In genomic region chr7:44798649-44799275, GRCh38 we compare ENCODE assay signal across 10 cellular contexts. TPM values are rescaled to one million over a fixed set of nuclear protein-coding genes. Genes with fewer than 3 reads are reported as not detected.
DNase-seq lines count a peak whose midpoint lies in the region; ATAC-seq and TF ChIP-seq lines count a peak whose summit lies in the region.
"Had no signal": no experiment of that assay in that cellular context is flagged by ENCODE, and none has a peak within 500 bp of the region (broad histone marks: within the 10 kb centered on the region; RNA-seq: fewer than 3 reads in every experiment).

No MANE protein-coding gene starts in this region.

- DNase-seq in right atrium auricular region (ENCODE audit: low spot score) (no peak), left cardiac atrium (no peak), adipocyte (ENCODE audit: low read depth) (peak; percentile 59), right lobe of liver (no peak), vagina (ENCODE audit: extremely low spot score in 2 of 2) (no peak), CD1c-positive myeloid dendritic cell (ENCODE audit: extremely low spot score) (no peak), UCSD-AML1 (lab: John Stamatoyannopoulos, UW; ENCODE audit: unreplicated experiment) (no peak), GM20000 (ENCODE audit: low spot score) (no peak)
- DNase-seq: activated effector memory CD4-positive, alpha-beta T cell treated with anti-CD3 and anti-CD28 coated beads, Interleukin-2, amount 50 U/mL, for 16 hours; GF-D8 had no signal

- peaks cover 45% of the 10 kb centered on the region for H3K36me3 ChIP-seq in right atrium auricular region
- peaks cover 52% of the 10 kb centered on the region for H3K36me3 ChIP-seq in adipocyte (ENCODE audit: control insufficient read depth, insufficient read depth, low read length, severe bottlenecking)
- H3K36me3 ChIP-seq in right lobe of liver, result peaks cover 10 to 50% (median 38%) of the 10 kb centered on the region in 4 donors
- peaks cover 0 to 46% of the 10 kb centered on the region in 2 donors for H3K36me3 ChIP-seq in vagina

- peak overlapping the region; percentile 83 to 92 for H3K4me3 ChIP-seq in right atrium auricular region
- H3K4me3 ChIP-seq in adipocyte (ENCODE audit: low read length), result peak overlapping the region; percentile 87
- H3K4me3 ChIP-seq in right lobe of liver, result peak overlapping the region in 2 of 3 donors; percentile 90 to 98
- H3K4me3 ChIP-seq in vagina, result peak overlapping the region; percentile 77 to 85

- H3K27me3 ChIP-seq in right atrium auricular region (no peaks in the 10 kb centered on the region), adipocyte (replicated peaks; ENCODE audit: control insufficient read depth, insufficient read depth, low read length) (no peaks in the 10 kb centered on the region), right lobe of liver (no peaks in the 10 kb centered on the region), vagina (no peaks in the 10 kb centered on the region)

- peak overlapping the region; percentile 99 for H3K9ac ChIP-seq in adipocyte (ENCODE audit: low read length)

- H3K9me3 ChIP-seq in right atrium auricular region, result no peaks in the 10 kb centered on the region
- no peaks in the 10 kb centered on the region for H3K9me3 ChIP-seq in adipocyte (ENCODE audit: control insufficient read depth, low read length)
- H3K9me3 ChIP-seq in right lobe of liver, result no peaks in the 10 kb centered on the region
- H3K9me3 ChIP-seq in vagina, result no peaks in the 10 kb centered on the region

- H3K27ac ChIP-seq in right atrium auricular region (peak overlapping the region; percentile 100), right lobe of liver (no peak overlapping the region), vagina (peak overlapping the region; percentile 98)

- ATAC-seq in left cardiac atrium (no peak), right lobe of liver (no peak)

- 40% methylated on average over 2 of the region's 2 CpGs for WGBS in right lobe of liver (ENCODE audit: insufficient coverage, low coverage, low lambda C conversion rate, missing lambda C conversion rate)

- intact Hi-C loops in left cardiac atrium (cut with DNase I) (loop anchor here in 1 of 2 donors (5.0 kb wide), 2 partner anchors 46 to 49 kb away; partner anchors contain the start of gene H2AZ2), right lobe of liver (cut with DNase I) (no loop called here), vagina (cut with DNase I) (no loop called here)

- TF ChIP-seq CTCF in right atrium auricular region (IDR thresholded peaks at IDR 0.05), result no peak
- TF ChIP-seq CTCF in right lobe of liver (IDR thresholded peaks at IDR 0.05), result no peak
- no peak for TF ChIP-seq CTCF in vagina (IDR thresholded peaks at IDR 0.05)
- TF ChIP-seq CTCF in GM20000 (IDR thresholded peaks at IDR 0.05; ENCODE audit: extremely low read depth, missing control alignments), result no peak

- TF ChIP-seq POLR2A in right lobe of liver (IDR thresholded peaks at IDR 0.05) (no peak), vagina (IDR thresholded peaks at IDR 0.05) (no peak)

- H3K4me1 ChIP-seq in right atrium auricular region, result peaks cover 0 to 23% of the 10 kb centered on the region in 2 donors
- peaks cover 29% of the 10 kb centered on the region for H3K4me1 ChIP-seq in adipocyte (ENCODE audit: control insufficient read depth, insufficient read depth, low read length)
- peaks cover 0 to 21% (median 7%) of the 10 kb centered on the region in 4 donors for H3K4me1 ChIP-seq in right lobe of liver
- H3K4me1 ChIP-seq in vagina, result peaks cover 33% of the 10 kb centered on the region

RNA-seq across cellular contexts. Expression of gene PPIA, which starts 2.3 kb away (rescaled TPM):
- total RNA-seq in right atrium auricular region, result 100 to 1,000 TPM; 820 to 834 TPM
- total RNA-seq in left cardiac atrium, result 100 to 1,000 TPM; 637 to 672 TPM
- total RNA-seq in right lobe of liver, result 1,000 to 10,000 TPM in 2 of 6 experiments, 100 to 1,000 TPM in 4; 530 to 1,528 (median 637) TPM
- total RNA-seq in vagina, result 1,197 TPM

RNA-seq across cellular contexts. Expression of gene H2AZ2, which starts 49.1 kb away (rescaled TPM):
- total RNA-seq in right atrium auricular region (100 to 1,000 TPM; 171 to 175 TPM), left cardiac atrium (100 to 1,000 TPM; 191 to 205 TPM), right lobe of liver (10 to 100 TPM; 49.3 to 69.1 (median 60.9) TPM), vagina (97.5 TPM)

RNA-seq across cellular contexts. Expression of gene ZMIZ2, which starts 50.1 kb away (rescaled TPM):
- total RNA-seq in right atrium auricular region (10 to 100 TPM; 14.1 to 21.3 TPM), left cardiac atrium (10 to 100 TPM; 43.3 to 48.1 TPM), right lobe of liver (10 to 100 TPM in 4 of 6 experiments, 1 to 10 TPM in 2; 8.6 to 36.3 (median 28.6) TPM), vagina (54.3 TPM)

Comparison
In these comparisons a context has a peak if more than half of its experiments do, and no peak if none do; other contexts are left out.
1. H3K27ac ChIP-seq: peak in right atrium auricular region (2 of 2) and vagina (single experiment); none in right lobe of liver (0 of 3).
2. Peak in every context shown above with its lines, with median percentiles within 50 percentile points of each other: H3K4me3 ChIP-seq.